14 cellular contexts compared by ENCODE assay signal in genomic region chr3:37713820-37714204, GRCh38.
DNase-seq lines count a peak whose midpoint lies in the region; ATAC-seq and TF ChIP-seq lines count a peak whose summit lies in the region.
"Had no signal": no experiment of that assay in that cellular context is flagged by ENCODE, and none has a peak within 500 bp of the region (broad histone marks: within the 10 kb centered on the region; RNA-seq: fewer than 3 reads in every experiment).

No MANE protein-coding gene starts in this region.

- peak overlapping the region; percentile 9 for H3K4ac ChIP-seq in trophoblast cell (ENCODE audit: low read depth, low read length)

- H3K27ac ChIP-seq in heart left ventricle (peak overlapping the region in 9 of 12 donors; percentile 19 to 67 (median 64)), right cardiac atrium (ENCODE audit: low read length) (no peak overlapping the region), trophoblast cell (ENCODE audit: low read depth, low read length) (peak overlapping the region; percentile 75), vagina (peak overlapping the region; percentile 58), foreskin keratinocyte (no peak overlapping the region)
- H3K27ac ChIP-seq: C4-2B had no signal

- H3K14ac ChIP-seq in trophoblast cell (ENCODE audit: low read length) = peak overlapping the region; percentile 59

- intact Hi-C loops in heart left ventricle (cut with DNase I) = no loop called here
- intact Hi-C loops in Right ventricle myocardium superior (cut with DNase I) = no loop called here
- intact Hi-C loops in right cardiac atrium (cut with DNase I) = no loop called here
- intact Hi-C loops in vagina (cut with DNase I) = no loop called here

- H3K9ac ChIP-seq in trophoblast cell (ENCODE audit: low read length) = no peak overlapping the region

- H3K79me2 ChIP-seq in trophoblast cell (ENCODE audit: control insufficient read depth, insufficient read depth, low read length, poor library complexity) = peaks cover 4% of the 10 kb centered on the region

- peaks cover 0 to 18% (median 8%) of the 10 kb centered on the region in 9 donors for H3K36me3 ChIP-seq in heart left ventricle
- H3K36me3 ChIP-seq in trophoblast cell (ENCODE audit: control insufficient read depth in 1 of 2, insufficient read depth in 2 of 2, low read length in 2 of 2) = no peaks in the 10 kb centered on the region
- no peaks in the 10 kb centered on the region for H3K36me3 ChIP-seq in vagina

- peaks cover 22% of the 10 kb centered on the region for H3K79me1 ChIP-seq in trophoblast cell (ENCODE audit: low read length)

- peak overlapping the region; percentile 65 for H2BK5ac ChIP-seq in trophoblast cell (ENCODE audit: low read depth, low read length, poor library complexity)

- no peak for TF ChIP-seq CTCF in heart left ventricle (IDR thresholded peaks at IDR 0.05)
- TF ChIP-seq CTCF in vagina (IDR thresholded peaks at IDR 0.05) = no peak
- TF ChIP-seq CTCF in foreskin keratinocyte (conservative IDR thresholded peaks at IDR 0.05) = no peak

- no peak overlapping the region for H3K4me2 ChIP-seq in trophoblast cell (ENCODE audit: low read length)

- no peak overlapping the region for H3K23ac ChIP-seq in trophoblast cell (ENCODE audit: low read length)

- WGBS in heart left ventricle, 4 donors = 18 to 29% (median 27%) methylated on average over 1 of the region's 1 CpG
- 33% methylated on average over 1 of the region's 1 CpG for WGBS in right cardiac atrium
- WGBS in trophoblast cell (ENCODE audit: extremely low coverage, insufficient coverage, insufficient read length) = no CpG with 5 or more reads among the region's 1 CpG

- ATAC-seq in heart left ventricle (peak in 2 of 4 donors; percentile 4 to 20), Right ventricle myocardium superior (ENCODE audit: poor library complexity) (no peak), right cardiac atrium (peak; percentile 4 to 8), foreskin keratinocyte (no peak), HG03139 (IDR thresholded peaks at IDR 0.05; ENCODE audit: unreplicated experiment) (no peak)

- TF ChIP-seq POLR2A in heart left ventricle (IDR thresholded peaks at IDR 0.05) = no peak
- no peak for TF ChIP-seq POLR2A in vagina (IDR thresholded peaks at IDR 0.05)

- H3K18ac ChIP-seq in trophoblast cell (ENCODE audit: low read length) = peak overlapping the region; percentile 44

- H3K4me3 ChIP-seq in heart left ventricle (no peak overlapping the region), right cardiac atrium (ENCODE audit: low read length) (no peak overlapping the region), trophoblast cell (ENCODE audit: low read depth, low read length) (no peak overlapping the region), vagina (no peak overlapping the region)

- H3K9me3 ChIP-seq in heart left ventricle = no peaks in the 10 kb centered on the region
- H3K9me3 ChIP-seq in right cardiac atrium (ENCODE audit: control insufficient read depth, low read length) = no peaks in the 10 kb centered on the region
- peaks cover 2% of the 10 kb centered on the region for H3K9me3 ChIP-seq in trophoblast cell (ENCODE audit: insufficient read depth, low read depth, low read length)
- no peaks in the 10 kb centered on the region for H3K9me3 ChIP-seq in vagina

- H4K8ac ChIP-seq in trophoblast cell (ENCODE audit: low read depth, low read length) = peak overlapping the region; percentile 43

- no peaks in the 10 kb centered on the region for H3K27me3 ChIP-seq in heart left ventricle
- H3K27me3 ChIP-seq in right cardiac atrium (ENCODE audit: control insufficient read depth, insufficient read depth) = no peaks in the 10 kb centered on the region
- H3K27me3 ChIP-seq in trophoblast cell (ENCODE audit: insufficient read depth, low read length) = no peaks in the 10 kb centered on the region
- H3K27me3 ChIP-seq in vagina = no peaks in the 10 kb centered on the region
- H3K27me3 ChIP-seq in foreskin keratinocyte = peaks cover 6% of the 10 kb centered on the region

- peak overlapping the region; percentile 73 for H2BK12ac ChIP-seq in trophoblast cell (ENCODE audit: low read length)

- H2BK120ac ChIP-seq in trophoblast cell (ENCODE audit: insufficient read depth, low read length, poor library complexity) = peak overlapping the region; percentile 65

- peaks cover 0 to 53% (median 36%) of the 10 kb centered on the region in 12 donors for H3K4me1 ChIP-seq in heart left ventricle
- peaks cover 8% of the 10 kb centered on the region for H3K4me1 ChIP-seq in right cardiac atrium (ENCODE audit: control insufficient read depth, insufficient read depth, low read length)
- peaks cover 18 to 21% of the 10 kb centered on the region in 2 experiments for H3K4me1 ChIP-seq in trophoblast cell (ENCODE audit: control insufficient read depth in 1 of 2, insufficient read depth in 2 of 2, low read length in 2 of 2)
- H3K4me1 ChIP-seq in vagina = peaks cover 22% of the 10 kb centered on the region
- no peaks in the 10 kb centered on the region for H3K4me1 ChIP-seq in foreskin keratinocyte

- H4K91ac ChIP-seq in trophoblast cell (ENCODE audit: low read depth, low read length) = peak overlapping the region; percentile 79

- no peak overlapping the region for H2AFZ ChIP-seq in trophoblast cell (ENCODE audit: insufficient read depth, low read length, poor library complexity)

- no peak overlapping the region for H4K12ac ChIP-seq in trophoblast cell (ENCODE audit: low read depth, low read length)

- H2AK5ac ChIP-seq in trophoblast cell (ENCODE audit: low read length) = peak overlapping the region; percentile 63

- DNase-seq in heart left ventricle (no peak), Right ventricle myocardium superior (no peak), right cardiac atrium (no peak), trophoblast cell (no peak), vagina (ENCODE audit: extremely low spot score in 2 of 2) (no peak), foreskin keratinocyte (no peak), NCI-H1417 (lab: John Stamatoyannopoulos, UW) (no peak)
- DNase-seq: COR-L47, DMS79, NCI-H1436 treated with DMSO at 0.1 percent for 48 hours, NCI-H2081, NCI-H510A treated with DMSO at 0.1 percent for 48 hours had no signal

Comparison
In these comparisons a context has a peak if more than half of its experiments do, and no peak if none do; other contexts are left out.
1. ATAC-seq: peak in right cardiac atrium (2 of 2); none in Right ventricle myocardium superior (single experiment), foreskin keratinocyte (single experiment) and HG03139 (single experiment).
2. H3K27ac ChIP-seq: peak in heart left ventricle (9 of 12), trophoblast cell (single experiment) and vagina (single experiment); none in right cardiac atrium (single experiment) and foreskin keratinocyte (single experiment).